Comparison of ENCODE assay signal across 16 cellular contexts in genomic region chr1:116740726-116741125, GRCh38. TPM values are rescaled to one million over a fixed set of nuclear protein-coding genes. Genes with fewer than 3 reads are reported as not detected.
DNase-seq lines count a peak whose midpoint lies in the region; ATAC-seq and TF ChIP-seq lines count a peak whose summit lies in the region.
"Had no signal": no experiment of that assay in that cellular context is flagged by ENCODE, and none has a peak within 500 bp of the region (broad histone marks: within the 10 kb centered on the region; RNA-seq: fewer than 3 reads in every experiment).

No MANE protein-coding gene starts in this region.

- peaks cover 48% of the 10 kb centered on the region for H3K4me1 Mint-ChIP-seq in activated naive CD4-positive, alpha-beta T cell treated with anti-CD3 and anti-CD28 coated beads, Interleukin-2, amount 10 ng/mL, durations not matched to agents 7 days and 5 days
- H3K4me1 Mint-ChIP-seq in activated naive CD8-positive, alpha-beta T cell (ENCODE audit: low read depth) = peaks cover 55% of the 10 kb centered on the region
- H3K4me1 Mint-ChIP-seq: H9, mesothelial cell of epicardium had no signal

- no peak overlapping the region for H2BK15ac ChIP-seq in neuronal stem cell (ENCODE audit: low read length)

- in situ Hi-C loops in GM13977 (cut with MboI; ENCODE audit: low pct_unique_long_range_greater_than_20kb, low sequenced_read_pairs, unreplicated experiment) = no loop called here

- H4K91ac ChIP-seq in neuronal stem cell (ENCODE audit: low read depth, low read length, poor library complexity) = no peak overlapping the region

- CTCF ChIA-PET in activated naive CD4-positive, alpha-beta T cell treated with anti-CD3 and anti-CD28 coated beads, Interleukin-2, amount 10 ng/mL, durations not matched to agents 7 days and 5 days (lab: Charles Lee) = interaction anchor here (4.7 to 6.4 kb wide), 3 partner anchors 13 to 76 kb away, joined by 62 to 80 read pairs (median 67); partner anchors contain the start of gene CD2

- peak overlapping the region; percentile 96 for H3K27ac Mint-ChIP-seq in activated naive CD4-positive, alpha-beta T cell treated with anti-CD3 and anti-CD28 coated beads, Interleukin-2, amount 10 ng/mL, durations not matched to agents 7 days and 5 days
- H3K27ac Mint-ChIP-seq in activated naive CD8-positive, alpha-beta T cell = peak overlapping the region; percentile 100
- H3K27ac Mint-ChIP-seq: H9, mesothelial cell of epicardium had no signal

- no peak overlapping the region for H3K9ac ChIP-seq in neuronal stem cell (ENCODE audit: low read depth, low read length, poor library complexity)

- no peak overlapping the region for H3K4ac ChIP-seq in neuronal stem cell (ENCODE audit: low read length)

- H3K9me3 Mint-ChIP-seq in activated naive CD4-positive, alpha-beta T cell treated with anti-CD3 and anti-CD28 coated beads, Interleukin-2, amount 10 ng/mL, durations not matched to agents 7 days and 5 days = peaks cover 37% of the 10 kb centered on the region
- H3K9me3 Mint-ChIP-seq in activated naive CD8-positive, alpha-beta T cell (ENCODE audit: low read depth) = peaks cover 16% of the 10 kb centered on the region

- H3K4me3 ChIP-seq in upper lobe of right lung (no peak overlapping the region), neuronal stem cell (ENCODE audit: low read length in 2 of 2) (no peak overlapping the region)

- H4K8ac ChIP-seq in neuronal stem cell (ENCODE audit: low read depth, low read length) = no peak overlapping the region

- no peak overlapping the region for H2BK120ac ChIP-seq in neuronal stem cell (ENCODE audit: low read depth, low read length)

- peaks cover 14% of the 10 kb centered on the region for H3K9me3 ChIP-seq in upper lobe of right lung
- H3K9me3 ChIP-seq in neuronal stem cell (replicated peaks in 1 of 2; ENCODE audit: control insufficient read depth in 2 of 2, insufficient read depth in 1 of 2, low read depth in 1 of 2, low read length in 2 of 2) = peaks cover 19 to 21% of the 10 kb centered on the region in 2 donors

- H3K18ac ChIP-seq in neuronal stem cell (ENCODE audit: low read length) = no peak overlapping the region

- no peaks in the 10 kb centered on the region for H3K27me3 Mint-ChIP-seq in activated naive CD4-positive, alpha-beta T cell treated with anti-CD3 and anti-CD28 coated beads, Interleukin-2, amount 10 ng/mL, durations not matched to agents 7 days and 5 days
- H3K27me3 Mint-ChIP-seq in activated naive CD8-positive, alpha-beta T cell = no peaks in the 10 kb centered on the region

- H3K27ac ChIP-seq in upper lobe of right lung (no peak overlapping the region), neuronal stem cell (replicated peaks; ENCODE audit: low read length) (no peak overlapping the region)

- H3K23ac ChIP-seq in neuronal stem cell (ENCODE audit: low read depth, low read length, poor library complexity) = no peak overlapping the region

- no peak overlapping the region for H2BK12ac ChIP-seq in neuronal stem cell (ENCODE audit: low read length)

- intact Hi-C loops in upper lobe of right lung (cut with DNase I) = no loop called here

- DNase-seq in activated naive CD4-positive, alpha-beta T cell treated with anti-CD3 and anti-CD28 coated beads, Interleukin-2, amount 10 ng/mL, durations not matched to agents 7 days and 5 days = no peak
- no peak for DNase-seq in activated naive CD4-positive, alpha-beta T cell treated with anti-CD3 and anti-CD28 coated beads, Interleukin-2, amount 50 U/mL, for 16 hours
- DNase-seq in MV-4-11 (lab: John Stamatoyannopoulos, UW) (peak; percentile 75), upper lobe of right lung (no peak), neuronal stem cell (ENCODE audit: low spot score) (no peak), GM13977 (ENCODE audit: low spot score) (no peak)
- DNase-seq: H9, hypothalamus, NCI-H1694, NCI-H345, occipital lobe, SHP77 had no signal

- no peaks in the 10 kb centered on the region for H3K79me1 ChIP-seq in neuronal stem cell (ENCODE audit: low read depth, low read length)

- H3K4me1 ChIP-seq in upper lobe of right lung = peaks cover 8% of the 10 kb centered on the region
- H3K4me1 ChIP-seq in neuronal stem cell (ENCODE audit: control insufficient read depth in 2 of 2, insufficient read depth in 1 of 2, low read depth in 1 of 2, low read length in 2 of 2) = peaks cover 0 to 2% of the 10 kb centered on the region in 2 donors

- peak; percentile 15 for ATAC-seq in upper lobe of right lung
- ATAC-seq: sciatic nerve had no signal

- no peak overlapping the region for H2AK5ac ChIP-seq in neuronal stem cell (ENCODE audit: low read depth, low read length)

- H2AFZ ChIP-seq in neuronal stem cell (ENCODE audit: low read length) = no peak overlapping the region

- H3K4me2 ChIP-seq in neuronal stem cell (ENCODE audit: insufficient read depth, low read length, poor library complexity, severe bottlenecking) = no peak overlapping the region

- H2BK5ac ChIP-seq in neuronal stem cell (ENCODE audit: low read length) = no peak overlapping the region

- H3K36me3 ChIP-seq in upper lobe of right lung (no peaks in the 10 kb centered on the region), neuronal stem cell (replicated peaks in 1 of 2; ENCODE audit: control insufficient read depth in 2 of 2, insufficient read depth in 2 of 2, low read length in 2 of 2) (no peaks in the 10 kb centered on the region)

- H3K36me3 Mint-ChIP-seq in activated naive CD4-positive, alpha-beta T cell treated with anti-CD3 and anti-CD28 coated beads, Interleukin-2, amount 10 ng/mL, durations not matched to agents 7 days and 5 days = peaks cover 39% of the 10 kb centered on the region
- peaks cover 19% of the 10 kb centered on the region for H3K36me3 Mint-ChIP-seq in activated naive CD8-positive, alpha-beta T cell

- H3K4me3 Mint-ChIP-seq in activated naive CD4-positive, alpha-beta T cell treated with anti-CD3 and anti-CD28 coated beads, Interleukin-2, amount 10 ng/mL, durations not matched to agents 7 days and 5 days = no peak overlapping the region
- H3K4me3 Mint-ChIP-seq in activated naive CD8-positive, alpha-beta T cell = peak overlapping the region; percentile 76
- H3K4me3 Mint-ChIP-seq: H9, mesothelial cell of epicardium had no signal

- H3K14ac ChIP-seq in neuronal stem cell (ENCODE audit: low read length) = no peak overlapping the region

- TF ChIP-seq CTCF in upper lobe of right lung (IDR thresholded peaks at IDR 0.05) = no peak
- no peak for TF ChIP-seq CTCF in GM13977 (IDR thresholded peaks at IDR 0.05; ENCODE audit: extremely low read depth, insufficient read depth, missing control alignments)

- no CpG with 5 or more reads among the region's 2 CpGs for WGBS in neuronal stem cell (ENCODE audit: extremely low coverage in 2 of 2, insufficient read length in 2 of 2, insufficient replicate concordance in 1 of 2), 2 donors

- H3K27me3 ChIP-seq in upper lobe of right lung (no peaks in the 10 kb centered on the region), neuronal stem cell (ENCODE audit: control insufficient read depth in 3 of 3, insufficient read depth in 3 of 3, low read depth in 1 of 3, low read length in 3 of 3) (peaks cover 0 to 5% (median 0%) of the 10 kb centered on the region in 3 experiments)

RNA-seq across cellular contexts. Expression of gene CD2, which starts 13.5 kb away (rescaled TPM):
- total RNA-seq in upper lobe of right lung = 11.4 TPM
- polyA plus RNA-seq in neuronal stem cell (2013, experiment 1 of 2) = not detected
- not detected for polyA plus RNA-seq in neuronal stem cell (2013, experiment 2 of 2)
- total RNA-seq: H9, HT-29, mesothelial cell of epicardium, occipital lobe had no signal
